ENCODE assay signal across 18 cellular contexts in the genomic region with DNA sequence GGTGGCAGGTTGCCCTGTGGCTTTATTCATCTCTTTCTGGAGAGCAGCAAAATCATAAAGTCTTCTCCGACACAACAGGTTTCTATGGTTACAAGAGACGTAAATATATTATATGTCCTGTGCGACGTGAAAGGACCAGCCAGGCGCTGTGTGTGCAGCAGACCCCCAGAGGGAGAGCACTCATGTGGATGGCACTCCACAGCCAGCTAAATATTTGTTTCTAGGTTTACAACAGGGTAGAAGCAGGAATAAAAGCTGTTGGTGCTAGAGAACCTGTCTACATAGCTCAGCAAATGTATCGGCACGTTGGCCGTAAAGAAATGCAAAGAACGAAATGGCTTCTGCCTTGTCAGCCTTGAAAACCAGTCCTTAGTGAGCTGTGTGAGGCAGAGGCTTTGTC.
DNase-seq lines count a peak whose midpoint lies in the region; ATAC-seq and TF ChIP-seq lines count a peak whose summit lies in the region.
"Had no signal": no experiment of that assay in that cellular context is flagged by ENCODE, and none has a peak within 500 bp of the region (broad histone marks: within the 10 kb centered on the region; RNA-seq: fewer than 3 reads in every experiment).

No MANE protein-coding gene starts in this region.

- no peak overlapping the region for H3K27ac ChIP-seq in coronary artery
- H3K27ac ChIP-seq: KMS-11 had no signal

- peaks cover 6% of the 10 kb centered on the region for H3K36me3 Mint-ChIP-seq in endothelial cell (ENCODE audit: low read depth, unreplicated experiment)
- H3K36me3 Mint-ChIP-seq: CD8-positive, alpha-beta T cell; naive B cell had no signal

- peak; percentile 80 for DNase-seq in NCI-H1092 treated with DMSO at 0.1 percent for 48 hours (lab: John Stamatoyannopoulos, UW)
- peak; percentile 36 for DNase-seq in NCI-H2029 treated with DMSO at 0.1 percent for 48 hours (lab: John Stamatoyannopoulos, UW)
- DNase-seq in SK-N-DZ (ENCODE audit: low spot score): peak; percentile 60
- DNase-seq in endothelial cell (ENCODE audit: low spot score): no peak
- DNase-seq in Kasumi-1 (lab: John Stamatoyannopoulos, UW): no peak
- DNase-seq in coronary artery (ENCODE audit: low spot score): no peak
- DNase-seq: activated CD4-positive, alpha-beta T cell treated with anti-CD3 and anti-CD28 coated beads for 1 hour; CD8-positive, alpha-beta T cell; mammary epithelial cell; naive B cell; NCI-H1048; stimulated activated CD4-positive, alpha-beta T cell treated with anti-CD3 and anti-CD28 coated beads, Interleukin-2, amount 100 ng/mL, for 24 hours; stimulated activated naive CD4-positive, alpha-beta T cell treated with Interleukin-2 at 50 U/mL for 16 hours; T1000; trophoblast cell had no signal

- H3K36me3 ChIP-seq in neuron (ENCODE audit: insufficient read depth, low read length): no peaks in the 10 kb centered on the region

- H3K9me3 Mint-ChIP-seq in endothelial cell (ENCODE audit: unreplicated experiment): no peaks in the 10 kb centered on the region
- H3K9me3 Mint-ChIP-seq: CD8-positive, alpha-beta T cell; naive B cell had no signal

- no peak for TF ChIP-seq CTCF in endothelial cell (IDR thresholded peaks at IDR 0.05; ENCODE audit: unreplicated experiment)
- no peak for TF ChIP-seq CTCF in coronary artery (IDR thresholded peaks at IDR 0.05)

- no peak overlapping the region for H3K4me3 Mint-ChIP-seq in endothelial cell (ENCODE audit: unreplicated experiment)
- H3K4me3 Mint-ChIP-seq: CD8-positive, alpha-beta T cell; naive B cell had no signal

- no peak for ATAC-seq in HG03469 (IDR thresholded peaks at IDR 0.05; ENCODE audit: unreplicated experiment)
- ATAC-seq: CD8-positive, alpha-beta T cell had no signal

- no peaks in the 10 kb centered on the region for H3K27me3 ChIP-seq in neuron (ENCODE audit: insufficient read depth, low read length)

- peaks cover 24% of the 10 kb centered on the region for H3K4me1 Mint-ChIP-seq in endothelial cell (ENCODE audit: unreplicated experiment)
- H3K4me1 Mint-ChIP-seq: naive B cell had no signal

- peak overlapping the region; percentile 4 for H2AFZ ChIP-seq in neuron (ENCODE audit: low read depth, low read length)

- no peaks in the 10 kb centered on the region for H3K9me3 ChIP-seq in neuron (ENCODE audit: low read length)

- H3K4me1 ChIP-seq in neuron (ENCODE audit: insufficient read depth, low read length): peaks cover 32% of the 10 kb centered on the region

- no peaks in the 10 kb centered on the region for H3K27me3 Mint-ChIP-seq in endothelial cell (ENCODE audit: unreplicated experiment)
- H3K27me3 Mint-ChIP-seq: naive B cell had no signal

- H3K4me3 ChIP-seq in neuron (ENCODE audit: low read length): peak overlapping the region; percentile 40
- no peak overlapping the region for H3K4me3 ChIP-seq in coronary artery

- no peak overlapping the region for H3K27ac Mint-ChIP-seq in endothelial cell (ENCODE audit: unreplicated experiment)
- H3K27ac Mint-ChIP-seq: CD8-positive, alpha-beta T cell; naive B cell had no signal

Comparison
In these comparisons a context has a peak if more than half of its experiments do, and no peak if none do; other contexts are left out.
1. DNase-seq: peak in NCI-H1092 treated with DMSO at 0.1 percent for 48 hours (single experiment), NCI-H2029 treated with DMSO at 0.1 percent for 48 hours (single experiment) and SK-N-DZ (single experiment); none in endothelial cell (single experiment), Kasumi-1 (0 of 2) and coronary artery (single experiment).